Comparison of ENCODE assay signal across 9 cellular contexts in genomic region chr2:161416294-161416632, GRCh38.
A peak's percentile ranks its signal among the peaks of the same experiment; 100 is the strongest.
DNase-seq lines count a peak whose midpoint lies in the region; ATAC-seq and TF ChIP-seq lines count a peak whose summit lies in the region.
"Had no signal": no experiment of that assay in that cellular context is flagged by ENCODE, and none has a peak within 500 bp of the region (broad histone marks: within the 10 kb centered on the region; RNA-seq: fewer than 3 reads in every experiment).

Gene TBR1 (plus strand): TSS chr2:161416297. CDS start chr2:161416411, 114 bp downstream.

- TF ChIP-seq POLR2A in erythroblast (IDR thresholded peaks at IDR 0.05; ENCODE audit: low read length): no peak

- peak within 1 kb of the TSS; percentile 22 for H3K27ac Mint-ChIP-seq in T-helper 2 cell treated with Interferon-gamma antibody and Interleukin-4, amounts not matched to agents 5 μg/mL and 100 μg/mL, for 36 hours
- H3K27ac Mint-ChIP-seq in stimulated activated effector memory CD8-positive, alpha-beta T cell treated with anti-CD3 and anti-CD28 coated beads, Interleukin-12 subunit alpha, Interleukin-12 subunit beta, amount 100 ng/mL, for 72 hours: peak within 1 kb of the TSS; percentile 26

- H3K9me3 Mint-ChIP-seq in T-helper 2 cell treated with Interferon-gamma antibody and Interleukin-4, amounts not matched to agents 5 μg/mL and 100 μg/mL, for 36 hours: no peaks in the 10 kb centered on the region
- H3K9me3 Mint-ChIP-seq in stimulated activated effector memory CD8-positive, alpha-beta T cell treated with anti-CD3 and anti-CD28 coated beads, Interleukin-12 subunit alpha, Interleukin-12 subunit beta, amount 100 ng/mL, for 72 hours: no peaks in the 10 kb centered on the region

- H3K4me1 Mint-ChIP-seq in T-helper 2 cell treated with Interferon-gamma antibody and Interleukin-4, amounts not matched to agents 5 μg/mL and 100 μg/mL, for 36 hours (ENCODE audit: low read depth): peaks cover 49% of the 10 kb centered on the region
- peaks cover 58% of the 10 kb centered on the region for H3K4me1 Mint-ChIP-seq in stimulated activated effector memory CD8-positive, alpha-beta T cell treated with anti-CD3 and anti-CD28 coated beads, Interleukin-12 subunit alpha, Interleukin-12 subunit beta, amount 100 ng/mL, for 72 hours

- no peak within 1 kb of the TSS for H3K27ac ChIP-seq in SU-DHL-6 (ENCODE audit: low read depth, low read length)

- H3K4me3 ChIP-seq in SU-DHL-6 (ENCODE audit: insufficient read depth, low read length, poor library complexity, severe bottlenecking): no peak within 1 kb of the TSS

- H3K9ac ChIP-seq in SU-DHL-6 (ENCODE audit: low read length): no peak within 1 kb of the TSS

- H3K79me2 ChIP-seq in SU-DHL-6 (ENCODE audit: insufficient read depth, low read length): no peaks in the 10 kb centered on the region

- H3F3A ChIP-seq in SU-DHL-6 (ENCODE audit: insufficient read depth): no peaks in the 10 kb centered on the region

- no peak for DNase-seq in T-helper 2 cell treated with Interferon-gamma antibody and Interleukin-4, amounts not matched to agents 5 μg/mL and 100 μg/mL, for 36 hours (ENCODE audit: low spot score)
- no peak for DNase-seq in T-helper 2 cell
- DNase-seq in erythroblast (lab: John Stamatoyannopoulos, UW): peak; percentile 30 to 33
- peak in 1 of 2 donors; percentile 54 for DNase-seq in stimulated activated effector memory CD8-positive, alpha-beta T cell treated with anti-CD3 and anti-CD28 coated beads, Interleukin-12 subunit alpha, Interleukin-12 subunit beta, amount 100 ng/mL, for 72 hours (ENCODE audit: low spot score in 2 of 2)
- DNase-seq in stimulated activated CD4-positive, alpha-beta T cell treated with anti-CD3 and anti-CD28 coated beads, Interleukin-4, amount 100 ng/mL, for 4 hours: no peak
- DNase-seq: NCI-H226 had no signal

- no peak for ATAC-seq in stimulated activated effector memory CD8-positive, alpha-beta T cell treated with anti-CD3 and anti-CD28 coated beads, Interleukin-12 subunit alpha, Interleukin-12 subunit beta, amount 100 ng/mL, for 72 hours
- ATAC-seq in HG03520 (IDR thresholded peaks at IDR 0.05; ENCODE audit: unreplicated experiment) (no peak), HG03460 (IDR thresholded peaks at IDR 0.05; ENCODE audit: unreplicated experiment) (no peak)

- H3K9me2 ChIP-seq in SU-DHL-6 (replicated peaks; ENCODE audit: insufficient read depth, low read length): no peaks in the 10 kb centered on the region

- peaks cover 18% of the 10 kb centered on the region for H3K36me3 Mint-ChIP-seq in T-helper 2 cell treated with Interferon-gamma antibody and Interleukin-4, amounts not matched to agents 5 μg/mL and 100 μg/mL, for 36 hours (ENCODE audit: low read depth)
- H3K36me3 Mint-ChIP-seq in stimulated activated effector memory CD8-positive, alpha-beta T cell treated with anti-CD3 and anti-CD28 coated beads, Interleukin-12 subunit alpha, Interleukin-12 subunit beta, amount 100 ng/mL, for 72 hours: peaks cover 6% of the 10 kb centered on the region

- no peak within 1 kb of the TSS for H3K4me2 ChIP-seq in SU-DHL-6 (ENCODE audit: low read depth, low read length, poor library complexity, severe bottlenecking)

- H3K9me3 ChIP-seq in SU-DHL-6 (ENCODE audit: insufficient read depth, low read length): no peaks in the 10 kb centered on the region

- peak within 1 kb of the TSS; percentile 62 for H3K4me3 Mint-ChIP-seq in T-helper 2 cell treated with Interferon-gamma antibody and Interleukin-4, amounts not matched to agents 5 μg/mL and 100 μg/mL, for 36 hours
- H3K4me3 Mint-ChIP-seq in stimulated activated effector memory CD8-positive, alpha-beta T cell treated with anti-CD3 and anti-CD28 coated beads, Interleukin-12 subunit alpha, Interleukin-12 subunit beta, amount 100 ng/mL, for 72 hours: peak within 1 kb of the TSS; percentile 73

- H3K27me3 Mint-ChIP-seq in T-helper 2 cell treated with Interferon-gamma antibody and Interleukin-4, amounts not matched to agents 5 μg/mL and 100 μg/mL, for 36 hours (ENCODE audit: low read depth): peaks cover 69% of the 10 kb centered on the region

- no peak for TF ChIP-seq CTCF in SU-DHL-6 (IDR thresholded peaks at IDR 0.05; ENCODE audit: insufficient read depth, low read length, poor library complexity, severe bottlenecking)

- H4K20me1 ChIP-seq in SU-DHL-6 (ENCODE audit: low read depth, low read length): peaks cover 4% of the 10 kb centered on the region; the same call in 1 of the 2 replicates

- H2AFZ ChIP-seq in SU-DHL-6 (ENCODE audit: low read depth, low read length, severe bottlenecking): peak within 1 kb of the TSS; percentile 27

- H3K27me3 ChIP-seq in SU-DHL-6 (ENCODE audit: low read length): no peaks in the 10 kb centered on the region

- H3K36me3 ChIP-seq in SU-DHL-6 (ENCODE audit: low read length): peaks cover 5% of the 10 kb centered on the region; the same call in 1 of the 2 replicates

Comparison
In these comparisons a context has a peak if more than half of its experiments do, and no peak if none do; other contexts are left out.
1. DNase-seq: peak in erythroblast (2 of 2); none in T-helper 2 cell treated with Interferon-gamma antibody and Interleukin-4, amounts not matched to agents 5 μg/mL and 100 μg/mL, for 36 hours (single experiment), T-helper 2 cell (0 of 5) and stimulated activated CD4-positive, alpha-beta T cell treated with anti-CD3 and anti-CD28 coated beads, Interleukin-4, amount 100 ng/mL, for 4 hours (0 of 2).